In genomic region chr15:83066034-83066760, GRCh38 we compare ENCODE assay signal across 1 cellular context.
TF ChIP-seq lines count a peak whose summit lies in the region.

No MANE protein-coding gene starts in this region.

TF ChIP-seq in HepG2, 621 proteins besides CTCF, POLR2A, EP300 and RAD21:
- TF ChIP-seq ZNF121 (CRISPR knock-in tag; IDR thresholded peaks at IDR 0.05) (peak; percentile 76), TGIF2 (CRISPR knock-in tag; IDR thresholded peaks at IDR 0.05) (0 out of 2 replicates have a peak, but pooled peaks have one; percentile 4), RNF2 (conservative IDR thresholded peaks at IDR 0.05; ENCODE audit: low read depth) (no peak), DR1 (CRISPR knock-in tag; IDR thresholded peaks at IDR 0.05) (no peak), MYPOP (CRISPR knock-in tag; IDR thresholded peaks at IDR 0.05) (peak; percentile 6; the same call in 1 of the 2 replicates), SRY (CRISPR knock-in tag; IDR thresholded peaks at IDR 0.05) (0 out of 2 replicates have a peak, but pooled peaks have one; percentile 7), TBL1XR1 (IDR thresholded peaks at IDR 0.05; ENCODE audit: borderline replicate concordance, low read length, partially characterized antibody) (no peak), ZNF850 (CRISPR knock-in tag; conservative IDR thresholded peaks at IDR 0.05) (0 out of 2 replicates have a peak, but pooled peaks have one; percentile 1), KMT2A (CRISPR knock-in tag; IDR thresholded peaks at IDR 0.05) (peak; percentile 40; the same call in 1 of the 2 replicates), ZNF460 (CRISPR knock-in tag; IDR thresholded peaks at IDR 0.05; ENCODE audit: borderline replicate concordance) (peak; percentile 15; the same call in 1 of the 2 replicates)
- TF ChIP-seq, protein P1, sequence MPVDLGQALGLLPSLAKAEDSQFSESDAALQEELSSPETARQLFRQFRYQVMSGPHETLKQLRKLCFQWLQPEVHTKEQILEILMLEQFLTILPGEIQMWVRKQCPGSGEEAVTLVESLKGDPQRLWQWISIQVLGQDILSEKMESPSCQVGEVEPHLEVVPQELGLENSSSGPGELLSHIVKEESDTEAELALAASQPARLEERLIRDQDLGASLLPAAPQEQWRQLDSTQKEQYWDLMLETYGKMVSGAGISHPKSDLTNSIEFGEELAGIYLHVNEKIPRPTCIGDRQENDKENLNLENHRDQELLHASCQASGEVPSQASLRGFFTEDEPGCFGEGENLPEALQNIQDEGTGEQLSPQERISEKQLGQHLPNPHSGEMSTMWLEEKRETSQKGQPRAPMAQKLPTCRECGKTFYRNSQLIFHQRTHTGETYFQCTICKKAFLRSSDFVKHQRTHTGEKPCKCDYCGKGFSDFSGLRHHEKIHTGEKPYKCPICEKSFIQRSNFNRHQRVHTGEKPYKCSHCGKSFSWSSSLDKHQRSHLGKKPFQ (CRISPR knock-in tag; IDR thresholded peaks at IDR 0.05; ENCODE audit: insufficient replicate concordance) = peak; percentile 12
